ENCODE assay signal across 16 cellular contexts in genomic region chr22:48367731-48368130, GRCh38.
DNase-seq lines count a peak whose midpoint lies in the region; ATAC-seq, FAIRE-seq and TF ChIP-seq lines count a peak whose summit lies in the region.
"Had no signal": no experiment of that assay in that cellular context is flagged by ENCODE, and none has a peak within 500 bp of the region (broad histone marks: within the 10 kb centered on the region; RNA-seq: fewer than 3 reads in every experiment).

No MANE protein-coding gene starts in this region.

- DNase-seq in A549 (ENCODE audit: low read depth in 1 of 2, low spot score in 1 of 2), result no peak
- peak; percentile 9 for DNase-seq in AG10803 (ENCODE audit: low read depth)
- DNase-seq in islet precursor cell, result peak; percentile 29
- peak; percentile 67 for DNase-seq in osteocyte (ENCODE audit: extremely low spot score, unreplicated experiment)
- DNase-seq in CD4-positive, alpha-beta memory T cell, result no peak
- no peak for DNase-seq in NCI-H524 treated with DMSO at 0.1 percent for 48 hours (lab: John Stamatoyannopoulos, UW)
- no peak for DNase-seq in SHP77 (lab: John Stamatoyannopoulos, UW)
- DNase-seq: C1 segment of cervical spinal cord, DMS79, H9 had no signal

- intact Hi-C loops in CD4-positive, alpha-beta memory T cell (cut with micrococcal nuclease), result no loop called here

- FAIRE-seq in A549 (lab: Jason Lieb, UNC), result no peak
- FAIRE-seq: GM12878, GM18507 had no signal

- H3K36me3 ChIP-seq in CD4-positive, alpha-beta memory T cell (ENCODE audit: insufficient read depth, low read length), result no peaks in the 10 kb centered on the region

- H3K4me1 ChIP-seq in A549, result peaks cover 27% of the 10 kb centered on the region
- no peaks in the 10 kb centered on the region for H3K4me1 ChIP-seq in CD4-positive, alpha-beta memory T cell (ENCODE audit: insufficient read depth, low read length)

- peak overlapping the region; percentile 51 to 85; a peak in 5 of 6 replicates for H3K27ac ChIP-seq in A549
- H3K27ac ChIP-seq in CD4-positive, alpha-beta memory T cell (ENCODE audit: low read depth, low read length), result no peak overlapping the region

- no peaks in the 10 kb centered on the region for H3K27me3 ChIP-seq in CD4-positive, alpha-beta memory T cell (ENCODE audit: insufficient read depth, low read length)

- no peaks in the 10 kb centered on the region for H3K9me3 ChIP-seq in A549
- no peaks in the 10 kb centered on the region for H3K9me3 ChIP-seq in CD4-positive, alpha-beta memory T cell (ENCODE audit: control insufficient read depth in 1 of 2, low read length in 2 of 2)

- no peak for TF ChIP-seq EP300 in A549 (IDR thresholded peaks at IDR 0.05)

- H3K9me3 Mint-ChIP-seq in osteocyte (ENCODE audit: unreplicated experiment), result no peaks in the 10 kb centered on the region
- H3K9me3 Mint-ChIP-seq in CD4-positive, alpha-beta memory T cell, result no peaks in the 10 kb centered on the region
- H3K9me3 Mint-ChIP-seq: CD4-positive, alpha-beta T cell; H9; IgD-negative memory B cell had no signal

- CTCF ChIA-PET in A549 (lab: Yijun Ruan, JAX), result interaction anchor here (0.6 kb wide), 1 partner anchor 47 kb away, joined by 3 read pairs; no protein-coding TSS in a partner anchor
- CTCF ChIA-PET in CD4-positive, alpha-beta memory T cell (lab: Charles Lee; ENCODE audit: partially characterized antibody), result no interaction called here

- H3K4me3 ChIP-seq in A549, result no peak overlapping the region
- no peak overlapping the region for H3K4me3 ChIP-seq in AG10803 (ENCODE audit: low read length)
- no peak overlapping the region for H3K4me3 ChIP-seq in CD4-positive, alpha-beta memory T cell (ENCODE audit: low read length in 2 of 2)
- H3K4me3 ChIP-seq: GM12878, GM23338 had no signal

- no peak overlapping the region for H3K4me2 ChIP-seq in A549
- H3K4me2 ChIP-seq: GM23338 had no signal

- no peak for ATAC-seq in A549
- ATAC-seq: GM12878, GM23338 had no signal

- no peak overlapping the region for H3K27ac Mint-ChIP-seq in osteocyte (ENCODE audit: unreplicated experiment)
- no peak overlapping the region for H3K27ac Mint-ChIP-seq in CD4-positive, alpha-beta memory T cell
- H3K27ac Mint-ChIP-seq: B cell; CD4-positive, alpha-beta T cell; GM23338; IgD-negative memory B cell had no signal

- WGBS in A549 (ENCODE audit: missing lambda C conversion rate), result 91% methylated on average over 7 of the region's 12 CpGs

- H3K27me3 Mint-ChIP-seq in osteocyte (ENCODE audit: unreplicated experiment), result no peaks in the 10 kb centered on the region
- peaks cover 2% of the 10 kb centered on the region in 2 donors for H3K27me3 Mint-ChIP-seq in CD4-positive, alpha-beta memory T cell
- H3K27me3 Mint-ChIP-seq: IgD-negative memory B cell had no signal

- peaks cover 18% of the 10 kb centered on the region for H3K4me1 Mint-ChIP-seq in osteocyte (ENCODE audit: unreplicated experiment)
- H3K4me1 Mint-ChIP-seq in CD4-positive, alpha-beta memory T cell, result no peaks in the 10 kb centered on the region
- H3K4me1 Mint-ChIP-seq: B cell, IgD-negative memory B cell had no signal

- TF ChIP-seq RAD21 in A549 (conservative IDR thresholded peaks at IDR 0.05 in 1 of 2, IDR thresholded peaks at IDR 0.05 in 1 of 2), result no peak

- H3K4me3 Mint-ChIP-seq in osteocyte (ENCODE audit: unreplicated experiment), result no peak overlapping the region
- H3K4me3 Mint-ChIP-seq in CD4-positive, alpha-beta memory T cell, result no peak overlapping the region
- H3K4me3 Mint-ChIP-seq: B cell; CD4-positive, alpha-beta T cell; GM23338; H9; IgD-negative memory B cell had no signal

- H3K36me3 Mint-ChIP-seq in osteocyte (ENCODE audit: unreplicated experiment), result no peaks in the 10 kb centered on the region
- H3K36me3 Mint-ChIP-seq in CD4-positive, alpha-beta memory T cell, result no peaks in the 10 kb centered on the region

- TF ChIP-seq CTCF in A549 (IDR thresholded peaks at IDR 0.05) (no peak), AG10803 (conservative IDR thresholded peaks at IDR 0.05; ENCODE audit: low read length) (no peak), osteocyte (IDR thresholded peaks at IDR 0.05) (no peak)

- POLR2A ChIA-PET in A549 (lab: Yijun Ruan, JAX), result no interaction called here
- POLR2A ChIA-PET in CD4-positive, alpha-beta memory T cell (lab: Charles Lee; ENCODE audit: partially characterized antibody), result no interaction called here

- TF ChIP-seq POLR2A in A549 (IDR thresholded peaks at IDR 0.05; ENCODE audit: low read length), result no peak

TF ChIP-seq in A549, 52 proteins besides CTCF, POLR2A, EP300 and RAD21:
- no peak for TF ChIP-seq E2F6 (IDR thresholded peaks at IDR 0.05; ENCODE audit: borderline replicate concordance, low read depth)
- no peak for TF ChIP-seq CHD2 (IDR thresholded peaks at IDR 0.05; ENCODE audit: low read length, partially characterized antibody)
- TF ChIP-seq EHMT2 (IDR thresholded peaks at IDR 0.05; ENCODE audit: low read depth), result no peak
- TF ChIP-seq, protein P1, sequence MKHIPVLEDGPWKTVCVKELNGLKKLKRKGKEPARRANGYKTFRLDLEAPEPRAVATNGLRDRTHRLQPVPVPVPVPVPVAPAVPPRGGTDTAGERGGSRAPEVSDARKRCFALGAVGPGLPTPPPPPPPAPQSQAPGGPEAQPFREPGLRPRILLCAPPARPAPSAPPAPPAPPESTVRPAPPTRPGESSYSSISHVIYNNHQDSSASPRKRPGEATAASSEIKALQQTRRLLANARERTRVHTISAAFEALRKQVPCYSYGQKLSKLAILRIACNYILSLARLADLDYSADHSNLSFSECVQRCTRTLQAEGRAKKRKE (CRISPR knock-in tag; IDR thresholded peaks at IDR 0.05; ENCODE audit: low read depth), result no peak
- no peak for TF ChIP-seq NR3C1 (IDR thresholded peaks at IDR 0.05)
- TF ChIP-seq FOXS1 (CRISPR knock-in tag; IDR thresholded peaks at IDR 0.05), result no peak
- no peak for TF ChIP-seq HDAC2 (IDR thresholded peaks at IDR 0.05)
- no peak for TF ChIP-seq ZNF302 (CRISPR knock-in tag; IDR thresholded peaks at IDR 0.05)
- no peak for TF ChIP-seq ZSCAN20 (CRISPR knock-in tag; IDR thresholded peaks at IDR 0.05)
- no peak for TF ChIP-seq PHF8 (IDR thresholded peaks at IDR 0.05; ENCODE audit: borderline replicate concordance, low read depth)
- no peak for TF ChIP-seq TP53 (CRISPR knock-in tag; IDR thresholded peaks at IDR 0.05)
- no peak for TF ChIP-seq EHF (CRISPR knock-in tag; IDR thresholded peaks at IDR 0.05)

Comparison
In these comparisons a context has a peak if more than half of its experiments do, and no peak if none do; other contexts are left out.
1. DNase-seq: peak in AG10803 (single experiment), islet precursor cell (single experiment) and osteocyte (single experiment); none in A549 (0 of 2), CD4-positive, alpha-beta memory T cell (0 of 5), NCI-H524 treated with DMSO at 0.1 percent for 48 hours (single experiment) and SHP77 (0 of 2).